ENCODE assay signal across 8 cellular contexts in genomic region chr6:13485303-13485702, GRCh38. TPM values are rescaled to one million over a fixed set of nuclear protein-coding genes. Genes with fewer than 3 reads are reported as not detected.
DNase-seq lines count a peak whose midpoint lies in the region; ATAC-seq and TF ChIP-seq lines count a peak whose summit lies in the region.

No MANE protein-coding gene starts in this region.

- no peak overlapping the region for H3K18ac ChIP-seq in mesendoderm (ENCODE audit: low read length)

- intact Hi-C loops in heart right ventricle (cut with DNase I) (loop anchor here in 8 of 10 donors (2.0 to 10.0 kb wide), 12 partner anchors 42 to 149 kb away; partner anchors contain the start of gene SIRT5 (in 5 of the 8)), Right ventricle myocardium inferior (cut with DNase I) (loop anchor here (5.0 kb wide), 1 partner anchor 128 kb away; no protein-coding TSS in a partner anchor), MCF 10A (cut with micrococcal nuclease) (loop anchor here (5.0 kb wide), 2 partner anchors 52 to 128 kb away; no protein-coding TSS in a partner anchor), vagina (cut with DNase I) (loop anchor here (10.0 kb wide), 1 partner anchor 111 kb away; no protein-coding TSS in a partner anchor)

- POLR2A ChIA-PET in MCF 10A (lab: Yijun Ruan, JAX) = interaction anchor here (0.8 to 5.1 kb wide), 18 partner anchors 8 to 183 kb away, joined by 3 to 64 read pairs (median 4); partner anchors contain the start of genes NOL7, SIRT5 and TBC1D7

- H3K4me1 Mint-ChIP-seq in MCF 10A (ENCODE audit: insufficient read depth, unreplicated experiment) = peaks cover 32% of the 10 kb centered on the region

- 40 to 47% methylated on average over 4 of the region's 4 CpGs for WGBS in heart right ventricle, 2 donors
- WGBS in mesendoderm (ENCODE audit: extremely low coverage, insufficient coverage, low lambda C conversion rate) = no CpG with 5 or more reads among the region's 4 CpGs

- no peaks in the 10 kb centered on the region for H3K27me3 Mint-ChIP-seq in MCF 10A (ENCODE audit: insufficient read depth, unreplicated experiment)

- no peak overlapping the region for H2BK5ac ChIP-seq in mesendoderm (ENCODE audit: low read length)

- peak overlapping the region; percentile 85 for H3K4me2 ChIP-seq in mesendoderm (ENCODE audit: low read length)

- no peak overlapping the region for H4K5ac ChIP-seq in mesendoderm (ENCODE audit: low read length)

- H3K9me3 Mint-ChIP-seq in MCF 10A (ENCODE audit: unreplicated experiment) = no peaks in the 10 kb centered on the region

- H3K36me3 ChIP-seq in heart right ventricle = peaks cover 0 to 12% (median 0%) of the 10 kb centered on the region in 9 donors
- no peaks in the 10 kb centered on the region for H3K36me3 ChIP-seq in mesendoderm (ENCODE audit: control insufficient read depth, insufficient read depth, low read length)
- no peaks in the 10 kb centered on the region for H3K36me3 ChIP-seq in vagina

- BruUV-seq in MCF 10A (replicated peaks; lab: Mats Ljungman, UMichigan) = TSS peak; percentile 51

- no peak overlapping the region for H4K8ac ChIP-seq in mesendoderm (ENCODE audit: low read depth, low read length)

- H3K9me3 ChIP-seq in heart right ventricle (no peaks in the 10 kb centered on the region), vagina (no peaks in the 10 kb centered on the region)

- H3K4me1 ChIP-seq in heart right ventricle = peaks cover 5 to 65% (median 55%) of the 10 kb centered on the region in 9 donors
- peaks cover 16% of the 10 kb centered on the region for H3K4me1 ChIP-seq in mesendoderm (ENCODE audit: control insufficient read depth, low read depth, low read length)
- H3K4me1 ChIP-seq in vagina = peaks cover 39% of the 10 kb centered on the region

- TF ChIP-seq CTCF in heart right ventricle (IDR thresholded peaks at IDR 0.05) (no peak), MCF 10A (IDR thresholded peaks at IDR 0.05; ENCODE audit: unreplicated experiment) (no peak), vagina (IDR thresholded peaks at IDR 0.05) (no peak)

- no peak for TF ChIP-seq POLR2A in vagina (IDR thresholded peaks at IDR 0.05)

- H3K27me3 ChIP-seq in heart right ventricle (no peaks in the 10 kb centered on the region), mesendoderm (ENCODE audit: insufficient read depth, low read length, poor library complexity) (peaks cover 2% of the 10 kb centered on the region), vagina (no peaks in the 10 kb centered on the region)

- peak overlapping the region; percentile 69 to 98 (median 90) for H3K4me3 ChIP-seq in heart right ventricle
- peak overlapping the region; percentile 61 for H3K4me3 ChIP-seq in mesendoderm (ENCODE audit: low read length)
- peak overlapping the region; percentile 63 to 83 for H3K4me3 ChIP-seq in vagina

- no peak for ATAC-seq in heart right ventricle
- ATAC-seq in Right ventricle myocardium inferior = no peak
- no peak for ATAC-seq in GM21737 (IDR thresholded peaks at IDR 0.05; ENCODE audit: unreplicated experiment)

- peak overlapping the region; percentile 78 for H3K4me3 Mint-ChIP-seq in MCF 10A (ENCODE audit: unreplicated experiment)

- H2BK120ac ChIP-seq in mesendoderm (ENCODE audit: low read depth, low read length) = no peak overlapping the region

- H3K36me3 Mint-ChIP-seq in MCF 10A (ENCODE audit: insufficient read depth, unreplicated experiment) = no peaks in the 10 kb centered on the region

- no peak overlapping the region for H2AK5ac ChIP-seq in mesendoderm (ENCODE audit: low read length)

- H3K23ac ChIP-seq in mesendoderm (ENCODE audit: low read length) = no peak overlapping the region

- peak overlapping the region; percentile 7 to 98 (median 94) for H3K27ac ChIP-seq in heart right ventricle
- H3K27ac ChIP-seq in mesendoderm (ENCODE audit: low read depth, low read length) = no peak overlapping the region
- H3K27ac ChIP-seq in vagina = no peak overlapping the region

- H3K4ac ChIP-seq in mesendoderm (ENCODE audit: low read depth, low read length) = no peak overlapping the region

- CTCF ChIA-PET in MCF 10A (lab: Yijun Ruan, JAX) = interaction anchor here (1.0 to 3.8 kb wide), 2 partner anchors 87 to 90 kb away, joined by 3 to 18 read pairs; partner anchors contain the start of gene SIRT5

- H3K56ac ChIP-seq in mesendoderm (ENCODE audit: low read length) = peak overlapping the region; percentile 91

- H3K27ac Mint-ChIP-seq in MCF 10A (ENCODE audit: low read depth, unreplicated experiment) = peak overlapping the region; percentile 80

- H3K79me1 ChIP-seq in mesendoderm (ENCODE audit: low read length) = peaks cover 11% of the 10 kb centered on the region

- peaks cover 13% of the 10 kb centered on the region for H3K79me2 ChIP-seq in mesendoderm (ENCODE audit: control insufficient read depth, insufficient read depth, low read length)

- no peak overlapping the region for H2BK15ac ChIP-seq in mesendoderm (replicated peaks; ENCODE audit: low read depth)

- DNase-seq in heart right ventricle = no peak
- DNase-seq in Right ventricle myocardium inferior (ENCODE audit: missing footprints) = no peak
- DNase-seq in MCF 10A (ENCODE audit: unreplicated experiment) = no peak
- no peak for DNase-seq in mesendoderm
- no peak for DNase-seq in vagina (ENCODE audit: extremely low spot score in 2 of 2)
- DNase-seq in stimulated activated naive CD4-positive, alpha-beta T cell (lab: John Stamatoyannopoulos, UW) = no peak
- DNase-seq in DMS79 (lab: John Stamatoyannopoulos, UW) = no peak

- peak overlapping the region; percentile 46 for H3K9ac ChIP-seq in mesendoderm (ENCODE audit: low read length)

RNA-seq across cellular contexts. Expression of gene GFOD1, which starts 2.1 kb away (rescaled TPM):
- total RNA-seq in heart right ventricle = 10 to 100 TPM; 26.5 to 96.5 (median 41.0) TPM
- polyA plus RNA-seq in heart right ventricle = 10 to 100 TPM; 13.8 to 18.2 TPM
- 38.8 TPM for total RNA-seq in Right ventricle myocardium inferior
- 7.1 and 9.5 TPM in 2 replicates for total RNA-seq in MCF 10A (2022)
- 3.1 TPM for polyA plus RNA-seq in mesendoderm (2013, experiment 1 of 2)
- polyA plus RNA-seq in mesendoderm (2013, experiment 2 of 2) = 3.1 TPM
- 16.9 TPM for total RNA-seq in vagina

Comparison
In these comparisons a context has a peak if more than half of its experiments do, and no peak if none do; other contexts are left out.
1. H3K27ac ChIP-seq: peak in heart right ventricle (10 of 10); none in mesendoderm (single experiment) and vagina (single experiment).
2. Peak in every context shown above with its lines, with median percentiles within 50 percentile points of each other: H3K4me3 ChIP-seq.